8 cellular contexts compared by ENCODE assay signal in the genomic region with DNA sequence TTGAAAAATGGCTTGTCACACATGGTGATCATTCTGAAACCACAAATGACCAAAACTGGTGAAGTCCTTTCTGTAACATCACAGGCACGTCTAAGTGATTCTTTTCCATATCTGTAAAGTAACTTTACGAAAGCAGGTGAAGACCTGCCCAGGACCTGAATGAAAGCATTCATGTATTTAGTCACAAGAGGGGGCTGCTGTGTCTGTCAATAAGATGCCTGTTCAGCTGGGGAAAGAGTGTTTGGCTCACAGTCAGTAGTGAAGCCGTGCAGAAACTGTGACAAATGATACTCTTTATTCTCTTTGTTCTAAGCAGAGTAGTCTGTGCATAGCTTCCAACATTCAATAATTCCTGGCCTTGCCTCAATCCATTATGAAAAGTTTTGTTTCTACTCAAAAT.
DNase-seq lines count a peak whose midpoint lies in the region; ATAC-seq and TF ChIP-seq lines count a peak whose summit lies in the region.

No MANE protein-coding gene starts in this region.

- DNase-seq in activated naive CD4-positive, alpha-beta T cell treated with Interleukin-2 at 50 U/mL for 16 hours = peak; percentile 9
- DNase-seq in activated naive CD4-positive, alpha-beta T cell (lab: John Stamatoyannopoulos, UW) = no peak
- peak; percentile 19 for DNase-seq in HT-29 (ENCODE audit: low spot score)
- peak; percentile 48 for DNase-seq in activated CD8-positive, alpha-beta T cell treated with anti-CD3 and anti-CD28 coated beads for 36 hours
- peak; percentile 36 for DNase-seq in kidney tubule cell (ENCODE audit: low spot score)
- no peak for DNase-seq in ovary
- DNase-seq in cerebellar nuclear complex (lab: John Stamatoyannopoulos, UW) = no peak
- DNase-seq in CD14-positive monocyte (ENCODE audit: low spot score) = no peak

- no peaks in the 10 kb centered on the region for H3K36me3 Mint-ChIP-seq in activated CD8-positive, alpha-beta T cell treated with anti-CD3 and anti-CD28 coated beads for 36 hours (ENCODE audit: low read depth)
- H3K36me3 Mint-ChIP-seq in CD14-positive monocyte = no peaks in the 10 kb centered on the region

- no peaks in the 10 kb centered on the region for H3K27me3 Mint-ChIP-seq in activated CD8-positive, alpha-beta T cell treated with anti-CD3 and anti-CD28 coated beads for 36 hours
- peaks cover 0 to 7% (median 0%) of the 10 kb centered on the region in 3 donors for H3K27me3 Mint-ChIP-seq in CD14-positive monocyte (ENCODE audit: low read depth in 3 of 3)

- POLR2A ChIA-PET in activated CD8-positive, alpha-beta T cell treated with anti-CD3 and anti-CD28 coated beads for 36 hours (lab: Charles Lee) = interaction anchor here (1.1 kb wide), 1 partner anchor 24 kb away, joined by 3 read pairs; no protein-coding TSS in a partner anchor

- peak; percentile 43 for TF ChIP-seq CTCF in activated CD8-positive, alpha-beta T cell treated with anti-CD3 and anti-CD28 coated beads for 36 hours (IDR thresholded peaks at IDR 0.05)
- TF ChIP-seq CTCF in ovary (IDR thresholded peaks at IDR 0.05) (no peak), CD14-positive monocyte (IDR thresholded peaks at IDR 0.05) (no peak)

- CTCF ChIA-PET in activated CD8-positive, alpha-beta T cell treated with anti-CD3 and anti-CD28 coated beads for 36 hours (lab: Charles Lee) = interaction anchor here (0.6 to 2.7 kb wide), 22 partner anchors 10 to 523 kb away, joined by 3 to 14 read pairs (median 4); no protein-coding TSS in a partner anchor

- H3K27ac Mint-ChIP-seq in activated CD8-positive, alpha-beta T cell treated with anti-CD3 and anti-CD28 coated beads for 36 hours = peak overlapping the region; percentile 87
- H3K27ac Mint-ChIP-seq in CD14-positive monocyte = no peak overlapping the region

- intact Hi-C loops in activated CD8-positive, alpha-beta T cell treated with anti-CD3 and anti-CD28 coated beads for 36 hours (cut with micrococcal nuclease) = loop anchor here (5.0 kb wide), 2 partner anchors 35 to 45 kb away; no protein-coding TSS in a partner anchor
- intact Hi-C loops in ovary (cut with DNase I) = no loop called here
- intact Hi-C loops in CD14-positive monocyte (cut with micrococcal nuclease) = no loop called here

- H3K4me3 Mint-ChIP-seq in activated CD8-positive, alpha-beta T cell treated with anti-CD3 and anti-CD28 coated beads for 36 hours = peak overlapping the region; percentile 51
- no peak overlapping the region for H3K4me3 Mint-ChIP-seq in CD14-positive monocyte

- 42 to 62% (median 58%) methylated on average over 3 of the region's 3 CpGs for WGBS in ovary, 3 donors

- H3K4me3 ChIP-seq in ovary = no peak overlapping the region

- no peaks in the 10 kb centered on the region for H3K27me3 ChIP-seq in ovary

- ATAC-seq in activated CD8-positive, alpha-beta T cell treated with anti-CD3 and anti-CD28 coated beads for 36 hours = peak; percentile 84

- H3K4me1 Mint-ChIP-seq in activated CD8-positive, alpha-beta T cell treated with anti-CD3 and anti-CD28 coated beads for 36 hours (ENCODE audit: low read depth) = peaks cover 36% of the 10 kb centered on the region
- H3K4me1 Mint-ChIP-seq in CD14-positive monocyte = peaks cover 7% of the 10 kb centered on the region

- H3K9me3 Mint-ChIP-seq in activated CD8-positive, alpha-beta T cell treated with anti-CD3 and anti-CD28 coated beads for 36 hours = no peaks in the 10 kb centered on the region
- peaks cover 0 to 2% (median 0%) of the 10 kb centered on the region in 7 donors for H3K9me3 Mint-ChIP-seq in CD14-positive monocyte

- peaks cover 2% of the 10 kb centered on the region for H3K4me1 ChIP-seq in ovary (ENCODE audit: insufficient read depth)

- no peaks in the 10 kb centered on the region for H3K36me3 ChIP-seq in ovary

- no peak overlapping the region for H3K27ac ChIP-seq in ovary

- TF ChIP-seq POLR2A in ovary (IDR thresholded peaks at IDR 0.05) = no peak

- no peaks in the 10 kb centered on the region for H3K9me3 ChIP-seq in ovary

- TF ChIP-seq EP300 in ovary (IDR thresholded peaks at IDR 0.05) = no peak

Comparison
In these comparisons a context has a peak if more than half of its experiments do, and no peak if none do; other contexts are left out.
1. DNase-seq: peak in activated naive CD4-positive, alpha-beta T cell treated with Interleukin-2 at 50 U/mL for 16 hours (single experiment), HT-29 (single experiment), activated CD8-positive, alpha-beta T cell treated with anti-CD3 and anti-CD28 coated beads for 36 hours (single experiment) and kidney tubule cell (single experiment); none in activated naive CD4-positive, alpha-beta T cell (0 of 4), ovary (0 of 5), cerebellar nuclear complex (0 of 2) and CD14-positive monocyte (single experiment).